Comparison of ENCODE assay signal across 17 cellular contexts in genomic region chr10:47354162-47354561, GRCh38. TPM values are rescaled to one million over a fixed set of nuclear protein-coding genes. Genes with fewer than 3 reads are reported as not detected.
DNase-seq lines count a peak whose midpoint lies in the region; TF ChIP-seq lines count a peak whose summit lies in the region.
"Had no signal": no experiment of that assay in that cellular context is flagged by ENCODE, and none has a peak within 500 bp of the region (broad histone marks: within the 10 kb centered on the region; RNA-seq: fewer than 3 reads in every experiment).

No MANE protein-coding gene starts in this region.

- no peak overlapping the region for H3K27ac ChIP-seq in H9 (ENCODE audit: insufficient read length, low read depth, low read length)
- no peak overlapping the region for H3K27ac ChIP-seq in WERI-Rb-1
- H3K27ac ChIP-seq in neuronal stem cell (replicated peaks; ENCODE audit: low read length) = no peak overlapping the region
- H3K27ac ChIP-seq: heart right ventricle, KMS-11, psoas muscle had no signal

- no CpG with 5 or more reads among the region's 4 CpGs for WGBS in H9 (ENCODE audit: extremely low coverage, insufficient read length, low lambda C conversion rate)
- WGBS in neuronal stem cell (ENCODE audit: extremely low coverage in 2 of 2, insufficient read length in 2 of 2, insufficient replicate concordance in 1 of 2), 2 donors = no CpG with 5 or more reads among the region's 4 CpGs

- H2BK20ac ChIP-seq in H9 (ENCODE audit: low read depth, low read length, poor library complexity, severe bottlenecking) = no peak overlapping the region

- no peaks in the 10 kb centered on the region for H3K4me1 ChIP-seq in H9 (ENCODE audit: insufficient read depth, low read length)
- no peaks in the 10 kb centered on the region for H3K4me1 ChIP-seq in neuronal stem cell (ENCODE audit: control insufficient read depth in 2 of 2, insufficient read depth in 1 of 2, low read depth in 1 of 2, low read length in 2 of 2)
- H3K4me1 ChIP-seq: heart right ventricle, psoas muscle had no signal

- no peak overlapping the region for H3T11ph ChIP-seq in H9 (ENCODE audit: low read length)

- CTCF ChIA-PET in AG04449 (lab: Yijun Ruan, JAX) = interaction anchor here (1.0 to 4.8 kb wide), 6 partner anchors 8 to 330 kb away, joined by 3 to 19 read pairs (median 4); no protein-coding TSS in a partner anchor

- no peak overlapping the region for H2BK15ac ChIP-seq in H9 (ENCODE audit: low read depth, low read length)
- no peak overlapping the region for H2BK15ac ChIP-seq in neuronal stem cell (ENCODE audit: low read length)

- H4K5ac ChIP-seq in H9 (ENCODE audit: insufficient read length, low read depth, low read length) = no peak overlapping the region

- H4K91ac ChIP-seq in H9 (ENCODE audit: insufficient read length, low read depth, low read length) (no peak overlapping the region), neuronal stem cell (ENCODE audit: low read depth, low read length, poor library complexity) (no peak overlapping the region)

- no peak overlapping the region for H3K9ac ChIP-seq in H9 (ENCODE audit: extremely low read depth, insufficient read length, low read length)
- no peak overlapping the region for H3K9ac ChIP-seq in neuronal stem cell (ENCODE audit: low read depth, low read length, poor library complexity)
- H3K9ac ChIP-seq: KMS-11 had no signal

- H3K27me3 ChIP-seq in H9 (ENCODE audit: insufficient read depth, low read length) = no peaks in the 10 kb centered on the region
- H3K27me3 ChIP-seq in WERI-Rb-1 (ENCODE audit: insufficient read depth, low read depth, severe bottlenecking) = no peaks in the 10 kb centered on the region
- no peaks in the 10 kb centered on the region for H3K27me3 ChIP-seq in MG63
- peaks cover 0 to 6% (median 0%) of the 10 kb centered on the region in 3 experiments for H3K27me3 ChIP-seq in neuronal stem cell (ENCODE audit: control insufficient read depth in 3 of 3, insufficient read depth in 3 of 3, low read depth in 1 of 3, low read length in 3 of 3)
- H3K27me3 ChIP-seq: heart right ventricle had no signal

- no peaks in the 10 kb centered on the region for H3K23me2 ChIP-seq in H9 (ENCODE audit: insufficient read length, low read depth, low read length, poor library complexity, severe bottlenecking)

- H2AK5ac ChIP-seq in H9 (ENCODE audit: insufficient read length, low read length) = no peak overlapping the region
- H2AK5ac ChIP-seq in neuronal stem cell (ENCODE audit: low read depth, low read length) = no peak overlapping the region

- H2BK120ac ChIP-seq in H9 (ENCODE audit: low read depth, low read length, poor library complexity, severe bottlenecking) (no peak overlapping the region), neuronal stem cell (ENCODE audit: low read depth, low read length) (no peak overlapping the region)

- no peaks in the 10 kb centered on the region for H3K79me2 ChIP-seq in H9 (ENCODE audit: insufficient read depth, low read length)

- H3K36me3 ChIP-seq in WERI-Rb-1 = peaks cover 96% of the 10 kb centered on the region
- H3K36me3 ChIP-seq in MG63 = no peaks in the 10 kb centered on the region
- H3K36me3 ChIP-seq in neuronal stem cell (replicated peaks in 1 of 2; ENCODE audit: control insufficient read depth in 2 of 2, insufficient read depth in 2 of 2, low read length in 2 of 2) = no peaks in the 10 kb centered on the region
- H3K36me3 ChIP-seq: heart right ventricle had no signal

- peak overlapping the region in 1 of 3 experiments; percentile 11; a peak in 1 of 7 replicates for H3K27ac Mint-ChIP-seq in H9
- H3K27ac Mint-ChIP-seq: activated naive CD8-positive, alpha-beta T cell treated with anti-CD3 and anti-CD28 coated beads, Interleukin-2, amount 50 U/mL, for 24 hours; CD8-positive, alpha-beta T cell had no signal

- H3K4me3 ChIP-seq in AG04449 (ENCODE audit: low read depth, low read length) (no peak overlapping the region), WERI-Rb-1 (ENCODE audit: low read depth, low read length) (no peak overlapping the region), MG63 (no peak overlapping the region), neuronal stem cell (ENCODE audit: low read length in 2 of 2) (no peak overlapping the region)
- H3K4me3 ChIP-seq: heart right ventricle, psoas muscle had no signal

- H3K14ac ChIP-seq in H9 (ENCODE audit: insufficient read depth, low read length) (no peak overlapping the region), neuronal stem cell (ENCODE audit: low read length) (no peak overlapping the region)

- H3K36me3 Mint-ChIP-seq in H9 (ENCODE audit: insufficient read depth in 1 of 3, low read depth in 3 of 3) = no peaks in the 10 kb centered on the region
- H3K36me3 Mint-ChIP-seq: CD8-positive, alpha-beta T cell had no signal

- no peaks in the 10 kb centered on the region for H3K79me1 ChIP-seq in H9 (ENCODE audit: insufficient read depth, low read depth, low read length, poor library complexity, severe bottlenecking)
- H3K79me1 ChIP-seq in neuronal stem cell (ENCODE audit: low read depth, low read length) = no peaks in the 10 kb centered on the region

- H3K4me2 ChIP-seq in H9 (ENCODE audit: insufficient read depth, insufficient read length, low read length) (no peak overlapping the region), neuronal stem cell (ENCODE audit: insufficient read depth, low read length, poor library complexity, severe bottlenecking) (no peak overlapping the region)
- H3K4me2 ChIP-seq: KMS-11 had no signal

- H2BK12ac ChIP-seq in H9 (ENCODE audit: insufficient read length, low read depth, low read length) = no peak overlapping the region
- H2BK12ac ChIP-seq in neuronal stem cell (ENCODE audit: low read length) = no peak overlapping the region

- H3K4me1 Mint-ChIP-seq in H9 = no peaks in the 10 kb centered on the region
- H3K4me1 Mint-ChIP-seq: activated naive CD8-positive, alpha-beta T cell treated with anti-CD3 and anti-CD28 coated beads, Interleukin-2, amount 50 U/mL, for 24 hours had no signal

- POLR2A ChIA-PET in AG04449 (lab: Yijun Ruan, JAX) = no interaction called here

- no peak overlapping the region for H3K23ac ChIP-seq in H9 (ENCODE audit: insufficient read length, low read depth, low read length)
- H3K23ac ChIP-seq in neuronal stem cell (ENCODE audit: low read depth, low read length, poor library complexity) = no peak overlapping the region

- H3K56ac ChIP-seq in H9 (ENCODE audit: insufficient read length, low read depth, low read length) = no peak overlapping the region

- H3K18ac ChIP-seq in H9 (ENCODE audit: insufficient read length, low read depth, low read length) (no peak overlapping the region), neuronal stem cell (ENCODE audit: low read length) (no peak overlapping the region)

- H4K8ac ChIP-seq in H9 (replicated peaks; ENCODE audit: insufficient read length, low read depth, low read length) (no peak overlapping the region), neuronal stem cell (ENCODE audit: low read depth, low read length) (no peak overlapping the region)

- H3K4me3 Mint-ChIP-seq in H9 = no peak overlapping the region
- H3K4me3 Mint-ChIP-seq: activated naive CD8-positive, alpha-beta T cell treated with anti-CD3 and anti-CD28 coated beads, Interleukin-2, amount 50 U/mL, for 24 hours; CD8-positive, alpha-beta T cell had no signal

- H3K9me3 ChIP-seq in H9 (ENCODE audit: control insufficient read depth, low read depth, low read length) (no peaks in the 10 kb centered on the region), WERI-Rb-1 (ENCODE audit: severe bottlenecking) (no peaks in the 10 kb centered on the region), MG63 (no peaks in the 10 kb centered on the region), neuronal stem cell (replicated peaks in 1 of 2; ENCODE audit: control insufficient read depth in 2 of 2, insufficient read depth in 1 of 2, low read depth in 1 of 2, low read length in 2 of 2) (no peaks in the 10 kb centered on the region)
- H3K9me3 ChIP-seq: heart right ventricle, psoas muscle had no signal

- TF ChIP-seq CTCF in AG04449 (IDR thresholded peaks at IDR 0.05; ENCODE audit: insufficient read depth, low read length, missing control alignments) (peak; percentile 28), H9 (conservative IDR thresholded peaks at IDR 0.05) (peak; percentile 27; the same call in 2 of the 3 replicates), WERI-Rb-1 (IDR thresholded peaks at IDR 0.05; ENCODE audit: low read depth, low read length) (peak; percentile 56)

- H2BK5ac ChIP-seq in H9 (ENCODE audit: insufficient read length, low read length) (no peak overlapping the region), neuronal stem cell (ENCODE audit: low read length) (no peak overlapping the region)

- H3K27me3 Mint-ChIP-seq in H9 (ENCODE audit: low read depth) = no peaks in the 10 kb centered on the region; the same call in 1 of the 2 replicates
- H3K27me3 Mint-ChIP-seq: activated naive CD8-positive, alpha-beta T cell treated with anti-CD3 and anti-CD28 coated beads, Interleukin-2, amount 50 U/mL, for 24 hours had no signal

- no peak overlapping the region for H3K4ac ChIP-seq in H9 (ENCODE audit: low read depth, low read length)
- no peak overlapping the region for H3K4ac ChIP-seq in neuronal stem cell (ENCODE audit: low read length)

- no peak overlapping the region for H2AFZ ChIP-seq in H9 (ENCODE audit: low read length)
- H2AFZ ChIP-seq in neuronal stem cell (ENCODE audit: low read length) = no peak overlapping the region

- H3K9me3 Mint-ChIP-seq in H9 = no peaks in the 10 kb centered on the region
- H3K9me3 Mint-ChIP-seq: activated naive CD8-positive, alpha-beta T cell treated with anti-CD3 and anti-CD28 coated beads, Interleukin-2, amount 50 U/mL, for 24 hours; CD8-positive, alpha-beta T cell had no signal

- DNase-seq in AG04449 (ENCODE audit: low read depth, low spot score) (no peak), H9 (no peak), WERI-Rb-1 (peak; percentile 28), hepatic stellate cell (ENCODE audit: low spot score) (peak; percentile 55), MG63 (no peak), neuronal stem cell (ENCODE audit: low spot score) (no peak), dedifferentiated amniotic fluid mesenchymal stem cell (ENCODE audit: extremely low spot score) (no peak)
- no peak for DNase-seq in NK-92 treated with Interleukin-12 subunit alpha and Interleukin-12 subunit beta, amount 100 ng/mL, for 24 hours (lab: John Stamatoyannopoulos, UW)
- DNase-seq: activated CD8-positive, alpha-beta memory T cell treated with anti-CD3 and anti-CD28 coated beads, Interleukin-2, amount 50 U/mL, for 48 hours; activated naive CD8-positive, alpha-beta T cell treated with anti-CD3 and anti-CD28 coated beads, Interleukin-2, amount 50 U/mL, for 24 hours; CD8-positive, alpha-beta T cell; heart right ventricle; NCI-H2081; stimulated activated CD4-positive, alpha-beta T cell treated with anti-CD3 and anti-CD28 coated beads, Interleukin-4, amount 100 ng/mL, for 24 hours; stimulated activated naive CD4-positive, alpha-beta T cell treated with Interleukin-2 at 50 U/mL for 16 hours had no signal

- no peaks in the 10 kb centered on the region for H4K20me1 ChIP-seq in H9 (ENCODE audit: control insufficient read depth, insufficient read depth, insufficient read length)

RNA-seq across cellular contexts. Expression of gene RBP3, which starts 6.0 kb away (rescaled TPM):
- total RNA-seq in H9 (2021) = not detected in 2 replicates
- not detected in 2 replicates for total RNA-seq in MG63 (2014; rRNA removed; shearing (Covaris generic); ENCODE audit: low replicate concordance)
- not detected for polyA plus RNA-seq in neuronal stem cell (2013, experiment 1 of 2)
- not detected for polyA plus RNA-seq in neuronal stem cell (2013, experiment 2 of 2)
- total RNA-seq: CD8-positive, alpha-beta T cell; heart right ventricle; psoas muscle had no signal
- polyA plus RNA-seq: heart right ventricle, psoas muscle had no signal

RNA-seq across cellular contexts. Expression of gene ZNF488, which starts 29.9 kb away (rescaled TPM):
- 2.9 and 3.2 TPM in 2 replicates for total RNA-seq in H9 (2021)
- total RNA-seq in MG63 (2014; rRNA removed; shearing (Covaris generic); ENCODE audit: low replicate concordance) = 0.07 TPM in 1 of 2 replicates, not detected in the other
- 0.01 TPM for polyA plus RNA-seq in neuronal stem cell (2013, experiment 1 of 2)
- polyA plus RNA-seq in neuronal stem cell (2013, experiment 2 of 2) = 0.01 TPM
- total RNA-seq: CD8-positive, alpha-beta T cell had no signal

RNA-seq across cellular contexts. Expression of gene GDF2, which starts 31.9 kb away (rescaled TPM):
- total RNA-seq in H9 (2021) = not detected in 2 replicates
- not detected in 2 replicates for total RNA-seq in MG63 (2014; rRNA removed; shearing (Covaris generic); ENCODE audit: low replicate concordance)
- polyA plus RNA-seq in neuronal stem cell (2013, experiment 1 of 2) = not detected
- not detected for polyA plus RNA-seq in neuronal stem cell (2013, experiment 2 of 2)
- total RNA-seq: CD8-positive, alpha-beta T cell; heart right ventricle; psoas muscle had no signal
- polyA plus RNA-seq: heart right ventricle, psoas muscle had no signal

RNA-seq across cellular contexts. Expression of gene GDF10, which starts 54.2 kb away (rescaled TPM):
- total RNA-seq in H9 (2021) = 0.20 TPM in 1 of 2 replicates, not detected in the other
- not detected in 2 replicates for total RNA-seq in MG63 (2014; rRNA removed; shearing (Covaris generic); ENCODE audit: low replicate concordance)
- polyA plus RNA-seq in neuronal stem cell (2013, experiment 1 of 2) = 1.3 TPM
- 1.5 TPM for polyA plus RNA-seq in neuronal stem cell (2013, experiment 2 of 2)

Comparison
In these comparisons a context has a peak if more than half of its experiments do, and no peak if none do; other contexts are left out.
1. DNase-seq: peak in WERI-Rb-1 (single experiment) and hepatic stellate cell (single experiment); none in AG04449 (single experiment), H9 (single experiment), NK-92 treated with Interleukin-12 subunit alpha and Interleukin-12 subunit beta, amount 100 ng/mL, for 24 hours (single experiment), MG63 (single experiment), neuronal stem cell (single experiment) and dedifferentiated amniotic fluid mesenchymal stem cell (single experiment).
2. Peak in every context shown above with its lines, with median percentiles within 50 percentile points of each other: CTCF ChIP-seq.